Comparison of ENCODE assay signal across 1 cellular context in the genomic region with DNA sequence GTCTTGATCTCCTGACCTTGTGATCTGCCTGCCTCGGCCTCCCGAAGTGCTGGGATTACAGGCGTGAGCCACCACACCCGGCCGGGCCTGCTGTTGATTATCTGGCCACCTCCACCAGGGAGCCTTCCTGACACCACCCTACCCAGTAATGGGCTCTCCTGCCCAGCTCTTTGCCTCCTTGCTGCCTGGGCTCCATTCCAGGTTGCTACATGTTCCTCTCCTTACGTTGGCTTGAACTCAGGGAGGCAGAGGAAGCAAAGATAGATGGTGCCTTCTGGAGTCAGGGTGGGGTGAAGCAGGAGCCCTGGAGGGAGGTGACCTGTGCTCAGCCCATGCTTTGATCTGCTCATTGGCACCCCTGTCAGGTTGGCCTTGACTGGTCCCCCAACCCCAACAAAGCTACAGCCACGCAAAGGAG.
TF ChIP-seq lines count a peak whose summit lies in the region.

No MANE protein-coding gene starts in this region.

TF ChIP-seq in H1, 55 proteins besides CTCF, POLR2A, EP300 and RAD21:
- TF ChIP-seq POLR2AphosphoS5 (IDR thresholded peaks at IDR 0.05; ENCODE audit: low read depth, low read length) (peak; percentile 74), HDAC6 (IDR thresholded peaks at IDR 0.05; ENCODE audit: low read depth, low read length) (no peak), KDM1A (IDR thresholded peaks at IDR 0.05; ENCODE audit: borderline replicate concordance, low read length) (no peak), TCF12 (IDR thresholded peaks at IDR 0.05; ENCODE audit: low read depth, low read length) (no peak)
